ENCODE assay signal across 24 cellular contexts in genomic region chr3:12935861-12936830, GRCh38.
"Had no signal": no experiment of that assay in that cellular context is flagged by ENCODE, and none has a peak within 500 bp of the region (broad histone marks: within the 10 kb centered on the region; RNA-seq: fewer than 3 reads in every experiment).

No MANE protein-coding gene starts in this region.

- H3K27ac Mint-ChIP-seq: activated CD4-positive, alpha-beta T cell treated with anti-CD3 and anti-CD28 coated beads for 36 hours; activated CD8-positive, alpha-beta T cell treated with anti-CD3 and anti-CD28 coated beads, Interleukin-2, amount 10 ng/mL, durations not matched to agents 7 days and 5 days; activated naive CD4-positive, alpha-beta T cell treated with anti-CD3 and anti-CD28 coated beads, Interleukin-2, amount 50 U/mL, for 72 hours; activated T-cell treated with anti-CD3 and anti-CD28 coated beads, Interleukin-2, amount 50 U/mL, for 72 hours; nephron; T-helper 2 cell treated with Interferon-gamma antibody and Interleukin-4, amounts not matched to agents 5 μg/mL and 100 μg/mL, for 36 hours had no signal

- H3K4me1 Mint-ChIP-seq: activated CD4-positive, alpha-beta T cell treated with anti-CD3 and anti-CD28 coated beads for 36 hours had no signal

- H3K27me3 ChIP-seq: neutrophil, sigmoid colon, suprapubic skin, tibial nerve had no signal

- H3K36me3 Mint-ChIP-seq: activated naive CD4-positive, alpha-beta T cell treated with anti-CD3 and anti-CD28 coated beads, Interleukin-2, amount 50 U/mL, for 72 hours had no signal

- H3K4me3 Mint-ChIP-seq: activated CD4-positive, alpha-beta T cell treated with anti-CD3 and anti-CD28 coated beads for 36 hours; activated CD8-positive, alpha-beta memory T cell treated with anti-CD3 and anti-CD28 coated beads, Interleukin-2, amount 10 ng/mL, durations not matched to agents 7 days and 5 days; activated CD8-positive, alpha-beta T cell treated with anti-CD3 and anti-CD28 coated beads, Interleukin-2, amount 10 ng/mL, durations not matched to agents 7 days and 5 days; activated T-cell treated with anti-CD3 and anti-CD28 coated beads, Interleukin-2, amount 50 U/mL, for 72 hours; effector memory CD8-positive, alpha-beta T cell; nephron; T-helper 2 cell treated with Interferon-gamma antibody and Interleukin-4, amounts not matched to agents 5 μg/mL and 100 μg/mL, for 36 hours had no signal

- FAIRE-seq: small intestine had no signal

- H3K27me3 Mint-ChIP-seq: activated CD4-positive, alpha-beta T cell treated with anti-CD3 and anti-CD28 coated beads for 36 hours; activated CD8-positive, alpha-beta memory T cell treated with anti-CD3 and anti-CD28 coated beads, Interleukin-2, amount 10 ng/mL, durations not matched to agents 7 days and 5 days; effector memory CD8-positive, alpha-beta T cell had no signal

- H3K9me3 Mint-ChIP-seq: activated naive CD4-positive, alpha-beta T cell treated with anti-CD3 and anti-CD28 coated beads, Interleukin-2, amount 50 U/mL, for 72 hours; activated T-cell treated with anti-CD3 and anti-CD28 coated beads, Interleukin-2, amount 50 U/mL, for 72 hours; effector memory CD8-positive, alpha-beta T cell; nephron; T-helper 2 cell treated with Interferon-gamma antibody and Interleukin-4, amounts not matched to agents 5 μg/mL and 100 μg/mL, for 36 hours had no signal

- H3K4me3 ChIP-seq: sigmoid colon, suprapubic skin, tibial nerve had no signal

- H3K27ac ChIP-seq: neutrophil, suprapubic skin had no signal

- H3K9me3 ChIP-seq: neutrophil, sigmoid colon, suprapubic skin, tibial nerve had no signal

- ATAC-seq: activated CD4-positive, alpha-beta T cell treated with anti-CD3 and anti-CD28 coated beads for 36 hours; activated CD8-positive, alpha-beta memory T cell treated with anti-CD3 and anti-CD28 coated beads, Interleukin-2, amount 10 ng/mL, durations not matched to agents 7 days and 5 days; activated CD8-positive, alpha-beta T cell treated with anti-CD3 and anti-CD28 coated beads, Interleukin-2, amount 10 ng/mL, durations not matched to agents 7 days and 5 days; activated naive CD4-positive, alpha-beta T cell treated with anti-CD3 and anti-CD28 coated beads, Interleukin-2, amount 50 U/mL, for 72 hours; activated T-cell treated with anti-CD3 and anti-CD28 coated beads, Interleukin-2, amount 50 U/mL, for 72 hours; effector memory CD8-positive, alpha-beta T cell; left lobe of liver had no signal

- DNase-seq: activated CD4-positive, CD25-positive, alpha-beta regulatory T cell; activated CD8-positive, alpha-beta memory T cell treated with anti-CD3 and anti-CD28 coated beads, Interleukin-2, amount 10 ng/mL, durations not matched to agents 7 days and 5 days; activated CD8-positive, alpha-beta T cell treated with anti-CD3 and anti-CD28 coated beads, Interleukin-2, amount 10 ng/mL, durations not matched to agents 7 days and 5 days; activated naive CD4-positive, alpha-beta T cell; activated T-cell treated with anti-CD3 and anti-CD28 coated beads for 4 hours; activated T-cell treated with anti-CD3 and anti-CD28 coated beads, Interleukin-2, amount 50 U/mL, for 72 hours; cortex of kidney; effector memory CD8-positive, alpha-beta T cell; foreskin fibroblast; kidney glomerular epithelial cell; sigmoid colon; small intestine; stimulated activated CD4-positive, alpha-beta T cell treated with anti-CD3 and anti-CD28 coated beads, Interleukin-1b, Interleukin-23, amount 100 ng/mL, for 48 hours; stimulated activated CD4-positive, alpha-beta T cell treated with anti-CD3 and anti-CD28 coated beads, Interleukin-4, amount 100 ng/mL, for 4 hours; stimulated activated naive CD4-positive, alpha-beta T cell; T-helper 1 cell had no signal
